ENCODE assay signal across 1 cellular context in genomic region chr9:77819672-77820071, GRCh38.
TF ChIP-seq lines count a peak whose summit lies in the region.

No MANE protein-coding gene starts in this region.

TF ChIP-seq in K562, 482 proteins besides CTCF, POLR2A, EP300 and RAD21 (continued from another document):
- TF ChIP-seq, protein P1, sequence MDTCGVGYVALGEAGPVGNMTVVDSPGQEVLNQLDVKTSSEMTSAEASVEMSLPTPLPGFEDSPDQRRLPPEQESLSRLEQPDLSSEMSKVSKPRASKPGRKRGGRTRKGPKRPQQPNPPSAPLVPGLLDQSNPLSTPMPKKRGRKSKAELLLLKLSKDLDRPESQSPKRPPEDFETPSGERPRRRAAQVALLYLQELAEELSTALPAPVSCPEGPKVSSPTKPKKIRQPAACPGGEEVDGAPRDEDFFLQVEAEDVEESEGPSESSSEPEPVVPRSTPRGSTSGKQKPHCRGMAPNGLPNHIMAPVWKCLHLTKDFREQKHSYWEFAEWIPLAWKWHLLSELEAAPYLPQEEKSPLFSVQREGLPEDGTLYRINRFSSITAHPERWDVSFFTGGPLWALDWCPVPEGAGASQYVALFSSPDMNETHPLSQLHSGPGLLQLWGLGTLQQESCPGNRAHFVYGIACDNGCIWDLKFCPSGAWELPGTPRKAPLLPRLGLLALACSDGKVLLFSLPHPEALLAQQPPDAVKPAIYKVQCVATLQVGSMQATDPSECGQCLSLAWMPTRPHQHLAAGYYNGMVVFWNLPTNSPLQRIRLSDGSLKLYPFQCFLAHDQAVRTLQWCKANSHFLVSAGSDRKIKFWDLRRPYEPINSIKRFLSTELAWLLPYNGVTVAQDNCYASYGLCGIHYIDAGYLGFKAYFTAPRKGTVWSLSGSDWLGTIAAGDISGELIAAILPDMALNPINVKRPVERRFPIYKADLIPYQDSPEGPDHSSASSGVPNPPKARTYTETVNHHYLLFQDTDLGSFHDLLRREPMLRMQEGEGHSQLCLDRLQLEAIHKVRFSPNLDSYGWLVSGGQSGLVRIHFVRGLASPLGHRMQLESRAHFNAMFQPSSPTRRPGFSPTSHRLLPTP (IDR thresholded peaks at IDR 0.05; ENCODE audit: borderline replicate concordance, extremely low read depth, insufficient read length) = no peak
- TF ChIP-seq ZEB2 (IDR thresholded peaks at IDR 0.05) = no peak
- TF ChIP-seq TCF7 (IDR thresholded peaks at IDR 0.05; ENCODE audit: borderline replicate concordance) = no peak
- no peak for TF ChIP-seq PTRF (tag; IDR thresholded peaks at IDR 0.05)
- no peak for TF ChIP-seq TFAM (CRISPR knock-in tag; conservative IDR thresholded peaks at IDR 0.05)
- no peak for TF ChIP-seq ZNF512 (tag; IDR thresholded peaks at IDR 0.05)
- no peak for TF ChIP-seq GABPA (tag; conservative IDR thresholded peaks at IDR 0.05; ENCODE audit: low read depth)
- TF ChIP-seq, protein P2, sequence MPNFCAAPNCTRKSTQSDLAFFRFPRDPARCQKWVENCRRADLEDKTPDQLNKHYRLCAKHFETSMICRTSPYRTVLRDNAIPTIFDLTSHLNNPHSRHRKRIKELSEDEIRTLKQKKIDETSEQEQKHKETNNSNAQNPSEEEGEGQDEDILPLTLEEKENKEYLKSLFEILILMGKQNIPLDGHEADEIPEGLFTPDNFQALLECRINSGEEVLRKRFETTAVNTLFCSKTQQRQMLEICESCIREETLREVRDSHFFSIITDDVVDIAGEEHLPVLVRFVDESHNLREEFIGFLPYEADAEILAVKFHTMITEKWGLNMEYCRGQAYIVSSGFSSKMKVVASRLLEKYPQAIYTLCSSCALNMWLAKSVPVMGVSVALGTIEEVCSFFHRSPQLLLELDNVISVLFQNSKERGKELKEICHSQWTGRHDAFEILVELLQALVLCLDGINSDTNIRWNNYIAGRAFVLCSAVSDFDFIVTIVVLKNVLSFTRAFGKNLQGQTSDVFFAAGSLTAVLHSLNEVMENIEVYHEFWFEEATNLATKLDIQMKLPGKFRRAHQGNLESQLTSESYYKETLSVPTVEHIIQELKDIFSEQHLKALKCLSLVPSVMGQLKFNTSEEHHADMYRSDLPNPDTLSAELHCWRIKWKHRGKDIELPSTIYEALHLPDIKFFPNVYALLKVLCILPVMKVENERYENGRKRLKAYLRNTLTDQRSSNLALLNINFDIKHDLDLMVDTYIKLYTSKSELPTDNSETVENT (CRISPR knock-in tag; IDR thresholded peaks at IDR 0.05) = no peak
- no peak for TF ChIP-seq ZNF707 (CRISPR knock-in tag; conservative IDR thresholded peaks at IDR 0.05)
- no peak for TF ChIP-seq HSF4 (CRISPR knock-in tag; IDR thresholded peaks at IDR 0.05; ENCODE audit: borderline replicate concordance)
- TF ChIP-seq MTF1 (CRISPR knock-in tag; IDR thresholded peaks at IDR 0.05; ENCODE audit: borderline replicate concordance) = no peak
- no peak for TF ChIP-seq TAL1 (IDR thresholded peaks at IDR 0.05)
TF ChIP-seq in K562: peak in this region for 0.
